Comparison of ENCODE assay signal across 20 cellular contexts in the genomic region with DNA sequence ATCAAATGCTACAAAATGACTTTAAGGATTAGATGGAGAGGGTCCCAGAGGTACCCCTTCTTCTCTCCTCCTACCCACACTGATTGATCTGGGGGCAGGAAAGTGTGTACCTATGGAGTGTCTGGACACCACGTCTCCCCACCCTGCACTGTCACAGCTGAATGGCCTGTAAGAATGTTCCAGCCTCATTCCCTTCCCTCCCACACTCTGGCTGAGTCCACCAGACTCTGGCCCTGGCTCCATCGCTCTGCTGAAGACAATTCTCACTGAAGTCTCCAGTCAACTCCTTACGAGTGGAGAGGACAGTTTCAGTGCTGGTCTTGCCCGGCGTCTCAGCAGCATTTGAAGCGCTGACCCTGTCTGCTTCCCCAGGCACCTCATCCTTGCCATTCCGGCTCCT.
DNase-seq lines count a peak whose midpoint lies in the region; ATAC-seq and TF ChIP-seq lines count a peak whose summit lies in the region.
"Had no signal": no experiment of that assay in that cellular context is flagged by ENCODE, and none has a peak within 500 bp of the region (broad histone marks: within the 10 kb centered on the region; RNA-seq: fewer than 3 reads in every experiment).

No MANE protein-coding gene starts in this region.

- intact Hi-C loops in MCF 10A (cut with micrococcal nuclease) (no loop called here), breast epithelium (cut with DNase I; ENCODE audit: low total_unique reads) (no loop called here), aorta (cut with DNase I) (loop anchor here (5.0 to 10.0 kb wide), 2 partner anchors 243 to 300 kb away; no protein-coding TSS in a partner anchor)

- no peaks in the 10 kb centered on the region for H3K9me3 ChIP-seq in breast epithelium
- no peaks in the 10 kb centered on the region for H3K9me3 ChIP-seq in aorta (ENCODE audit: control insufficient read depth, low read length)
- H3K9me3 ChIP-seq in hepatocyte (ENCODE audit: low read depth), result no peaks in the 10 kb centered on the region
- H3K9me3 ChIP-seq: BLaER1 had no signal

- TF ChIP-seq POLR2A in breast epithelium (IDR thresholded peaks at IDR 0.05), result no peak

- no peak overlapping the region for H3K4me2 ChIP-seq in hepatocyte

- H3K79me2 ChIP-seq in hepatocyte, result no peaks in the 10 kb centered on the region

- peaks cover 0 to 6% of the 10 kb centered on the region in 2 donors for H3K4me1 ChIP-seq in breast epithelium
- H3K4me1 ChIP-seq in aorta (ENCODE audit: control insufficient read depth in 1 of 2, insufficient read depth in 2 of 2, low read length in 2 of 2), result peaks cover 0 to 12% of the 10 kb centered on the region in 2 donors
- H3K4me1 ChIP-seq in hepatocyte (ENCODE audit: insufficient read depth), result peaks cover 4% of the 10 kb centered on the region

- no TSS peak for BruUV-seq in MCF 10A (replicated peaks; lab: Mats Ljungman, UMichigan)

- no peaks in the 10 kb centered on the region for H3K27me3 Mint-ChIP-seq in MCF 10A (ENCODE audit: insufficient read depth, unreplicated experiment)

- H3K4me3 ChIP-seq in breast epithelium (no peak overlapping the region), coronary artery (no peak overlapping the region), aorta (ENCODE audit: low read length in 2 of 2) (no peak overlapping the region), hepatocyte (no peak overlapping the region)
- H3K4me3 ChIP-seq: BLaER1 had no signal

- TF ChIP-seq CTCF in MCF 10A (IDR thresholded peaks at IDR 0.05; ENCODE audit: unreplicated experiment) (no peak), breast epithelium (IDR thresholded peaks at IDR 0.05) (no peak), coronary artery (IDR thresholded peaks at IDR 0.05) (no peak), hepatocyte (IDR thresholded peaks at IDR 0.05; ENCODE audit: poor library complexity) (no peak)

- H3K27me3 ChIP-seq in breast epithelium, result no peaks in the 10 kb centered on the region
- H3K27me3 ChIP-seq in aorta (ENCODE audit: control insufficient read depth in 1 of 2, insufficient read depth in 2 of 2, low read length in 1 of 2), result no peaks in the 10 kb centered on the region
- no peaks in the 10 kb centered on the region for H3K27me3 ChIP-seq in hepatocyte
- H3K27me3 ChIP-seq: BLaER1 had no signal

- peaks cover 1% of the 10 kb centered on the region for H3K9me3 Mint-ChIP-seq in MCF 10A (ENCODE audit: unreplicated experiment)
- H3K9me3 Mint-ChIP-seq: CD8-positive, alpha-beta T cell had no signal

- H3K36me3 Mint-ChIP-seq in MCF 10A (ENCODE audit: insufficient read depth, unreplicated experiment), result peaks cover 9% of the 10 kb centered on the region

- CTCF ChIA-PET in MCF 10A (lab: Yijun Ruan, JAX), result interaction anchor here (0.6 kb wide), 1 partner anchor 220 kb away, joined by 4 read pairs; no protein-coding TSS in a partner anchor

- POLR2A ChIA-PET in MCF 10A (lab: Yijun Ruan, JAX), result no interaction called here

- H3K9me2 ChIP-seq in hepatocyte (replicated peaks; ENCODE audit: insufficient read depth), result no peaks in the 10 kb centered on the region

- WGBS in aorta, 2 donors, result 52 to 55% methylated on average over 7 of the region's 7 CpGs
- 89% methylated on average over 7 of the region's 7 CpGs for WGBS in hepatocyte (ENCODE audit: low lambda C conversion rate, missing lambda C conversion rate)

- peaks cover 5% of the 10 kb centered on the region for H3K4me1 Mint-ChIP-seq in MCF 10A (ENCODE audit: insufficient read depth, unreplicated experiment)

- H3K27ac ChIP-seq in breast epithelium (no peak overlapping the region), coronary artery (peak overlapping the region; percentile 29 to 73), aorta (ENCODE audit: low read depth in 1 of 2, low read length in 2 of 2) (no peak overlapping the region), hepatocyte (no peak overlapping the region)
- H3K27ac ChIP-seq: BLaER1 had no signal

- no peak overlapping the region for H3K4me3 Mint-ChIP-seq in MCF 10A (ENCODE audit: unreplicated experiment)
- H3K4me3 Mint-ChIP-seq: CD8-positive, alpha-beta T cell had no signal

- peak; percentile 41 for ATAC-seq in aorta (ENCODE audit: low FRiP score)
- ATAC-seq: CD8-positive, alpha-beta T cell; HepG2 had no signal

- H4K20me1 ChIP-seq in hepatocyte (ENCODE audit: insufficient read depth, poor library complexity, severe bottlenecking), result no peaks in the 10 kb centered on the region
- H4K20me1 ChIP-seq: BLaER1 had no signal

- no peak overlapping the region for H2AFZ ChIP-seq in hepatocyte

- H3K36me3 ChIP-seq in breast epithelium (no peaks in the 10 kb centered on the region), aorta (ENCODE audit: control insufficient read depth in 1 of 2, insufficient read depth in 2 of 2, low read length in 1 of 2) (no peaks in the 10 kb centered on the region), hepatocyte (replicated peaks; ENCODE audit: insufficient read depth, low read depth) (no peaks in the 10 kb centered on the region)
- H3K36me3 ChIP-seq: BLaER1 had no signal

- DNase-seq in MCF 10A (ENCODE audit: unreplicated experiment), result no peak
- no peak for DNase-seq in breast epithelium (ENCODE audit: low spot score in 2 of 2)
- no peak for DNase-seq in coronary artery (ENCODE audit: low spot score)
- DNase-seq in renal cortical epithelial cell (ENCODE audit: low read depth), result peak; percentile 74
- no peak for DNase-seq in aorta
- DNase-seq in hepatocyte (ENCODE audit: low spot score), result no peak
- DNase-seq in GDM1 (lab: John Stamatoyannopoulos, UW), result no peak
- no peak for DNase-seq in COLO829 (ENCODE audit: low spot score)
- DNase-seq: 8988T; CD8-positive, alpha-beta T cell; DMS79 treated with DMSO at 0.1 percent for 48 hours; GOT3; MM.1S; NCI-H1092 treated with DMSO at 0.1 percent for 48 hours; NCI-H2081 treated with DMSO at 0.1 percent for 48 hours; NCI-H510A; RPMI8226; SIG-M5 had no signal

- peak overlapping the region; percentile 71 for H3K27ac Mint-ChIP-seq in MCF 10A (ENCODE audit: low read depth, unreplicated experiment)
- H3K27ac Mint-ChIP-seq: CD8-positive, alpha-beta T cell had no signal

Comparison
In these comparisons a context has a peak if more than half of its experiments do, and no peak if none do; other contexts are left out.
1. H3K27ac ChIP-seq: peak in coronary artery (2 of 2); none in breast epithelium (0 of 2), aorta (0 of 2) and hepatocyte (single experiment).
2. intact Hi-C loops: an anchor here in aorta (5.0 to 10.0 kb wide); none called in MCF 10A and breast epithelium.